30 cellular contexts compared by ENCODE assay signal in genomic region chr1:211775208-211775607, GRCh38.
"Had no signal": no experiment of that assay in that cellular context is flagged by ENCODE, and none has a peak within 500 bp of the region (broad histone marks: within the 10 kb centered on the region; RNA-seq: fewer than 3 reads in every experiment).

No MANE protein-coding gene starts in this region.

- H3K27me3 ChIP-seq: adrenal gland, ascending aorta, gastroesophageal sphincter, pancreas, sigmoid colon, uterus had no signal

- H3K36me3 ChIP-seq: prostate gland, uterus had no signal

- H3K9me3 ChIP-seq: adrenal gland, ascending aorta, gastroesophageal sphincter, pancreas, prostate gland, sigmoid colon, uterus had no signal

- DNase-seq: activated CD4-positive, alpha-beta T cell treated with anti-CD3 and anti-CD28 coated beads for 36 hours; activated CD4-positive, alpha-beta T cell treated with anti-CD3 and anti-CD28 coated beads, Interleukin-2, amount 50 U/mL, for 4 hours; activated CD4-positive, CD25-positive, alpha-beta regulatory T cell; activated effector memory CD4-positive, alpha-beta T cell treated with Interleukin-2 at 50 U/mL for 16 hours; activated naive CD4-positive, alpha-beta T cell treated with Interleukin-2 at 50 U/mL for 16 hours; activated T-cell treated with anti-CD3 and anti-CD28 coated beads for 4 hours; adrenal gland; effector CD4-positive, alpha-beta T cell; head of caudate nucleus; hippocampal formation; immature natural killer cell; kidney; left colon; mammary epithelial cell; naive thymus-derived CD4-positive, alpha-beta T cell; nucleus accumbens; pancreas; sigmoid colon; stimulated activated CD4-positive, alpha-beta T cell treated with anti-CD3 and anti-CD28 coated beads, Interleukin-1b, Interleukin-23, amount 100 ng/mL, for 48 hours; stimulated activated CD4-positive, alpha-beta T cell treated with anti-CD3 and anti-CD28 coated beads, Interleukin-4, amount 100 ng/mL, for 4 hours; stimulated activated CD8-positive, alpha-beta memory T cell treated with anti-CD3 and anti-CD28 coated beads, Interleukin-4, amount 100 ng/mL, for 48 hours; stimulated activated naive CD8-positive, alpha-beta T cell treated with anti-CD3 and anti-CD28 coated beads, Interleukin-15, amount 100 ng/mL, for 72 hours; substantia nigra; uterus had no signal

- H3K27ac ChIP-seq: adrenal gland, ascending aorta, epithelial cell of prostate, gastroesophageal sphincter, pancreas, prostate gland, sigmoid colon, uterus had no signal

- H3K4me3 ChIP-seq: adrenal gland, ascending aorta, gastroesophageal sphincter, pancreas, prostate gland, sigmoid colon, smooth muscle cell, uterus had no signal

- H3K4me2 ChIP-seq: smooth muscle cell had no signal

- ATAC-seq: activated CD4-positive, alpha-beta T cell treated with anti-CD3 and anti-CD28 coated beads for 36 hours; gastroesophageal sphincter; left colon; naive thymus-derived CD4-positive, alpha-beta T cell; stimulated activated memory B cell treated with anti-CD40 and anti-IgM and Interleukin-4, amounts not matched to agents 10 μg/mL and 1 μg/mL and 100 μg/mL, for 72 hours; stimulated activated naive CD8-positive, alpha-beta T cell treated with anti-CD3 and anti-CD28 coated beads, Interleukin-15, amount 100 ng/mL, for 72 hours had no signal

- H3K4me1 ChIP-seq: adrenal gland, ascending aorta, gastroesophageal sphincter, pancreas, prostate gland, sigmoid colon, uterus had no signal
